8 cellular contexts compared by ENCODE assay signal in the genomic region with DNA sequence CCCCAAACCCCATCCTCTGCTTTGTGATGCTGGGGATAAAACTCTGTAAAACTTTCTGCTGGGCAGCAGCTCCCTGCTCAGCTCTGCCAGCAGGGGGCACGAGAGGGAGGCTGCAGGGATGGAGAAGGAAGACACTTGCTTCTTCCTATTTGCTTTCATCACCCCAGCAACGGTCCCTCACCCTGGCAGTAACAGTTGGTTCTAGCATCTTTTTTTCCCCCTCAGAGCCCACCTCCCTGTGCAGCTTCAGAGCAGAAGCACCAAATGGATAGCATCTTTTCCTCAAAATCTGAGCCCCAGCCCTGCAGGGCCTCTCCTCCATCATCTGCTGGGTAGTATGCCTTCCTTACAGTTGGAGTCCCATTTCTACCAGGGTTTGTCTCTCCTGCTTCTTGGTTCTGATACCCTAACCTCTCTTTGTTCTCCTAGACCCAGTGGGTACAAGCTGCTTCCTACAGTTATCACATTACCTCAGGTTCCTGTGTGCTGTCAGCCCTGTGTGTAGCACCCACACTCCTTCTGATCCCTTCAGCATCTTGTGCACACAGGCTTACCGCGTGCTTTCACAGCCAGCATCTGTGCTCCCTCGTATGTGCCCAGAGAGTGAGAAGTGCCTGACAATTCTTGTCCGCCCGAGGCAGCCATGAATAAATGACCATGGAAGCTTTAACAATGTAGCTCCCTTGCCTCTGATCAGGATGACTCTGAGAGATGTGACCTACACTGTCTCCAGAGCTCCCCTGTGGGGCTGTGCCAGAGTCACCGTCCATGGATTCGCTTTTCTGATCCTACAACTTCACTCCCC. TPM values are rescaled to one million over a fixed set of nuclear protein-coding genes. Genes with fewer than 3 reads are reported as not detected.
A peak's percentile ranks its signal among the peaks of the same experiment; 100 is the strongest.
DNase-seq lines count a peak whose midpoint lies in the region; ATAC-seq and TF ChIP-seq lines count a peak whose summit lies in the region.

No MANE protein-coding gene starts in this region.

- no peaks in the 10 kb centered on the region for H3K27me3 ChIP-seq in BJ (ENCODE audit: control insufficient read depth, insufficient read depth, low read length)
- H3K27me3 ChIP-seq in SJCRH30 = no peaks in the 10 kb centered on the region
- no peaks in the 10 kb centered on the region for H3K27me3 ChIP-seq in thyroid gland

- ATAC-seq in GM19035 (IDR thresholded peaks at IDR 0.05; ENCODE audit: unreplicated experiment) = peak; percentile 91

- no peak overlapping the region for H3K4me3 Mint-ChIP-seq in osteocyte (ENCODE audit: unreplicated experiment)

- DNase-seq in BJ (ENCODE audit: low read depth) = no peak
- peak; percentile 59 for DNase-seq in Jurkat, Clone E6-1 (ENCODE audit: low read depth, low spot score)
- DNase-seq in SJCRH30 = peak; percentile 77 to 80
- peak; percentile 72 for DNase-seq in activated T-helper 9 cell treated with anti-CD3 and anti-CD28 coated beads, Interleukin-2, amount 50 U/mL, for 16 hours (ENCODE audit: low read depth)
- peak; percentile 84 for DNase-seq in fibroblast of the aortic adventitia (ENCODE audit: low read depth)
- DNase-seq in osteocyte (ENCODE audit: extremely low spot score, unreplicated experiment) = peak; percentile 93
- DNase-seq in thyroid gland = peak; percentile 57 to 71

- POLR2A ChIA-PET in BJ (lab: Charles Lee) = no interaction called here

- H3K27me3 Mint-ChIP-seq in osteocyte (ENCODE audit: unreplicated experiment) = no peaks in the 10 kb centered on the region

- no peaks in the 10 kb centered on the region for H3K9me3 Mint-ChIP-seq in osteocyte (ENCODE audit: unreplicated experiment)

- TF ChIP-seq POLR2A in thyroid gland (IDR thresholded peaks at IDR 0.05) = no peak

- H3K9me3 ChIP-seq in SJCRH30 (replicated peaks) (no peaks in the 10 kb centered on the region), thyroid gland (no peaks in the 10 kb centered on the region)

- H3K27ac ChIP-seq in SJCRH30 (no peak overlapping the region), thyroid gland (no peak overlapping the region)

- H3K27ac Mint-ChIP-seq in osteocyte (ENCODE audit: unreplicated experiment) = peak overlapping the region; percentile 90

- no peaks in the 10 kb centered on the region for H3K36me3 Mint-ChIP-seq in osteocyte (ENCODE audit: unreplicated experiment)

- CTCF ChIA-PET in BJ (lab: Yijun Ruan, JAX) = interaction anchor here (0.6 to 5.3 kb wide), 38 partner anchors 9 to 210 kb away, joined by 3 to 190 read pairs (median 4); partner anchors contain the start of gene IL1B

- WGBS in thyroid gland, 2 donors = 63 to 68% methylated on average over 9 of the region's 9 CpGs

- H3K4me3 ChIP-seq in BJ (ENCODE audit: low read depth, low read length) (no peak overlapping the region; the same call in 1 of the 2 replicates), SJCRH30 (no peak overlapping the region), fibroblast of the aortic adventitia (ENCODE audit: low read depth, low read length) (no peak overlapping the region), thyroid gland (replicated peaks in 1 of 3) (no peak overlapping the region)
- no peak overlapping the region for H3K4me3 ChIP-seq in Jurkat, Clone E6-1 (ENCODE audit: low read length)

- H3K4me1 ChIP-seq in SJCRH30 (no peaks in the 10 kb centered on the region), thyroid gland (no peaks in the 10 kb centered on the region)

- intact Hi-C loops in thyroid gland (cut with DNase I) = loop anchor here (10.0 kb wide), 1 partner anchor 195 kb away; no protein-coding TSS in a partner anchor

- H3K4me1 Mint-ChIP-seq in osteocyte (ENCODE audit: unreplicated experiment) = peaks cover 40% of the 10 kb centered on the region

- H3K36me3 ChIP-seq in BJ (ENCODE audit: control insufficient read depth, insufficient read depth, low read length) (no peaks in the 10 kb centered on the region), SJCRH30 (peaks cover 71% of the 10 kb centered on the region), thyroid gland (no peaks in the 10 kb centered on the region)

- peak; percentile 99 for TF ChIP-seq CTCF in BJ (IDR thresholded peaks at IDR 0.05; ENCODE audit: insufficient read depth, low read depth, low read length)
- TF ChIP-seq CTCF in fibroblast of the aortic adventitia (IDR thresholded peaks at IDR 0.05; ENCODE audit: insufficient read depth, low read length) = peak; percentile 100
- peak; percentile 98 for TF ChIP-seq CTCF in osteocyte (IDR thresholded peaks at IDR 0.05)
- peak; percentile 49 to 89 (median 59) for TF ChIP-seq CTCF in thyroid gland (IDR thresholded peaks at IDR 0.05)

RNA-seq across cellular contexts. Expression of gene CKAP2L, which starts 14.5 kb away (rescaled TPM):
- 3.3 and 6.4 TPM in 2 replicates for polyA plus RNA-seq in BJ (2011; rRNA removed)
- 3.4 and 3.5 TPM in 2 replicates for polyA minus RNA-seq in BJ (2011; rRNA and poly(A)+ RNA removed)
- polyA plus RNA-seq in Jurkat, Clone E6-1 (2012; ENCODE audit: insufficient read depth, insufficient read length) = 37.0 TPM
- 31.0 and 33.7 TPM in 2 replicates for total RNA-seq in SJCRH30 (2014; rRNA removed; shearing (Covaris generic))
- total RNA-seq in fibroblast of the aortic adventitia (ENCODE audit: low replicate concordance) = 2.7 and 26.4 TPM in 2 replicates
- total RNA-seq in osteocyte = 6.3 and 6.5 TPM in 2 replicates
- total RNA-seq in thyroid gland = under 1 TPM in 3 of 4 donors, not detected in 1; 0.13 to 0.29 (median 0.22) TPM

RNA-seq across cellular contexts. Expression of gene NT5DC4, which starts 29.1 kb away (rescaled TPM):
- not detected in 2 replicates for polyA plus RNA-seq in BJ (2011; rRNA removed)
- polyA minus RNA-seq in BJ (2011; rRNA and poly(A)+ RNA removed) = not detected in 2 replicates
- polyA plus RNA-seq in Jurkat, Clone E6-1 (2012; ENCODE audit: insufficient read depth, insufficient read length) = not detected
- not detected in 2 replicates for total RNA-seq in SJCRH30 (2014; rRNA removed; shearing (Covaris generic))
- not detected in 2 replicates for total RNA-seq in fibroblast of the aortic adventitia (ENCODE audit: low replicate concordance)
- not detected in 2 replicates for total RNA-seq in osteocyte
- total RNA-seq in thyroid gland = not detected

RNA-seq across cellular contexts. Expression of gene IL1A, which starts 34.3 kb away (rescaled TPM):
- polyA plus RNA-seq in BJ (2011; rRNA removed) = 0.11 and 0.17 TPM in 2 replicates
- 0.14 TPM in 1 of 2 replicates, not detected in the other for polyA minus RNA-seq in BJ (2011; rRNA and poly(A)+ RNA removed)
- not detected for polyA plus RNA-seq in Jurkat, Clone E6-1 (2012; ENCODE audit: insufficient read depth, insufficient read length)
- total RNA-seq in SJCRH30 (2014; rRNA removed; shearing (Covaris generic)) = not detected in 2 replicates
- 0.90 TPM in 1 of 2 replicates, not detected in the other for total RNA-seq in fibroblast of the aortic adventitia (ENCODE audit: low replicate concordance)
- total RNA-seq in osteocyte = not detected in 2 replicates
- under 1 TPM in 1 of 4 donors, not detected in 3; 0.40 TPM for total RNA-seq in thyroid gland
